ENCODE assay signal across 13 cellular contexts in genomic region chr4:186765138-186765537, GRCh38. TPM values are rescaled to one million over a fixed set of nuclear protein-coding genes. Genes with fewer than 3 reads are reported as not detected.
DNase-seq lines count a peak whose midpoint lies in the region; ATAC-seq, FAIRE-seq and TF ChIP-seq lines count a peak whose summit lies in the region.
"Had no signal": no experiment of that assay in that cellular context is flagged by ENCODE, and none has a peak within 500 bp of the region (broad histone marks: within the 10 kb centered on the region; RNA-seq: fewer than 3 reads in every experiment).

No MANE protein-coding gene starts in this region.

- FAIRE-seq in keratinocyte (lab: Jason Lieb, UNC), result peak; percentile 69

- CTCF ChIA-PET in WTC11 (lab: Charles Lee), result interaction anchor here (0.8 kb wide), 1 partner anchor 9 kb away, joined by 3 read pairs; no protein-coding TSS in a partner anchor

- no peaks in the 10 kb centered on the region for H3K36me3 ChIP-seq in keratinocyte (ENCODE audit: control insufficient read depth in 2 of 2, extremely low read depth in 1 of 2, insufficient read depth in 2 of 2, low read length in 2 of 2)
- H3K36me3 ChIP-seq: heart left ventricle had no signal

- ATAC-seq in WTC11 (peak; percentile 98), HG02973 (IDR thresholded peaks at IDR 0.05; ENCODE audit: unreplicated experiment) (no peak), HG03521 (IDR thresholded peaks at IDR 0.05; ENCODE audit: unreplicated experiment) (no peak)
- ATAC-seq in activated T-cell treated with anti-CD3 and anti-CD28 coated beads, Interleukin-2, amount 50 U/mL, for 4 hours, result no peak

- peaks cover 9% of the 10 kb centered on the region; the same call in 1 of the 2 replicates for H3K9me3 Mint-ChIP-seq in WTC11
- H3K9me3 Mint-ChIP-seq in activated T-cell treated with anti-CD3 and anti-CD28 coated beads, Interleukin-2, amount 50 U/mL, for 4 hours, result peaks cover 9% of the 10 kb centered on the region
- H3K9me3 Mint-ChIP-seq: neural crest cell had no signal

- peak overlapping the region; percentile 6 for H3K4me2 ChIP-seq in keratinocyte (ENCODE audit: control insufficient read depth, extremely low read depth, insufficient read depth, low read depth, low read length)

- H3K9ac ChIP-seq in keratinocyte (ENCODE audit: control insufficient read depth, extremely low read depth, insufficient read depth, low read length), result no peak overlapping the region

- no peak overlapping the region for H3K4me3 Mint-ChIP-seq in WTC11
- no peak overlapping the region for H3K4me3 Mint-ChIP-seq in activated T-cell treated with anti-CD3 and anti-CD28 coated beads, Interleukin-2, amount 50 U/mL, for 4 hours
- H3K4me3 Mint-ChIP-seq: activated CD4-positive, alpha-beta memory T cell treated with anti-CD3 and anti-CD28 coated beads, Interleukin-2, amount 10 ng/mL, durations not matched to agents 7 days and 5 days; neural crest cell had no signal

- peak overlapping the region; percentile 13 for H2AFZ ChIP-seq in keratinocyte (ENCODE audit: control insufficient read depth, low read length)

- no peak overlapping the region for H3K4me3 ChIP-seq in keratinocyte (ENCODE audit: control insufficient read depth in 2 of 3, extremely low read depth in 1 of 3, insufficient read depth in 2 of 3, low read depth in 1 of 3, low read length in 3 of 3)

- peak overlapping the region; percentile 20 for H3K27ac ChIP-seq in keratinocyte (ENCODE audit: control insufficient read depth, insufficient read depth, low read length)
- H3K27ac ChIP-seq: heart left ventricle had no signal

- DNase-seq in AG08396 (ENCODE audit: low spot score) (peak; percentile 61), HT-29 (ENCODE audit: low spot score) (peak; percentile 79), WTC11 (ENCODE audit: low spot score) (peak; percentile 28), keratinocyte (ENCODE audit: low read depth, low spot score) (peak; percentile 77)
- no peak for DNase-seq in NK-92 treated with Interleukin-12 subunit alpha and Interleukin-12 subunit beta, amount 100 ng/mL, for 24 hours (lab: John Stamatoyannopoulos, UW)
- DNase-seq in activated T-cell treated with anti-CD3 and anti-CD28 coated beads, Interleukin-2, amount 50 U/mL, for 4 hours, result no peak
- DNase-seq: activated CD4-positive, alpha-beta memory T cell treated with anti-CD3 and anti-CD28 coated beads, Interleukin-2, amount 10 ng/mL, durations not matched to agents 7 days and 5 days; C1 segment of cervical spinal cord; heart left ventricle; KBM-7 had no signal

- peaks cover 23% of the 10 kb centered on the region for H3K4me1 ChIP-seq in keratinocyte (ENCODE audit: control insufficient read depth, extremely low read depth, insufficient read depth, low read length)
- H3K4me1 ChIP-seq: heart left ventricle had no signal

- TF ChIP-seq CTCF in WTC11 (IDR thresholded peaks at IDR 0.05) (no peak), keratinocyte (optimal IDR thresholded peaks at IDR 0.05 in 1 of 3, IDR thresholded peaks at IDR 0.05 in 1 of 3, conservative IDR thresholded peaks at IDR 0.05 in 1 of 3; ENCODE audit: extremely low read depth in 1 of 3, insufficient read depth in 2 of 3, low read length in 3 of 3) (no peak)

- H3K9me1 ChIP-seq in keratinocyte (ENCODE audit: control insufficient read depth, extremely low read depth, insufficient read depth, low read length), result no peaks in the 10 kb centered on the region

- H3K27me3 Mint-ChIP-seq in WTC11 (ENCODE audit: low read depth), result no peaks in the 10 kb centered on the region
- H3K27me3 Mint-ChIP-seq in activated T-cell treated with anti-CD3 and anti-CD28 coated beads, Interleukin-2, amount 50 U/mL, for 4 hours (ENCODE audit: low read depth), result no peaks in the 10 kb centered on the region
- H3K27me3 Mint-ChIP-seq: activated CD4-positive, alpha-beta memory T cell treated with anti-CD3 and anti-CD28 coated beads, Interleukin-2, amount 10 ng/mL, durations not matched to agents 7 days and 5 days had no signal

- H4K20me1 ChIP-seq in keratinocyte (ENCODE audit: control insufficient read depth, extremely low read depth, insufficient read depth, low read length), result no peaks in the 10 kb centered on the region

- H3K27ac Mint-ChIP-seq in WTC11, result no peak overlapping the region
- H3K27ac Mint-ChIP-seq: activated CD4-positive, alpha-beta memory T cell treated with anti-CD3 and anti-CD28 coated beads, Interleukin-2, amount 10 ng/mL, durations not matched to agents 7 days and 5 days had no signal

- POLR2A ChIA-PET in WTC11 (lab: Charles Lee), result no interaction called here

- no peaks in the 10 kb centered on the region for H3K27me3 ChIP-seq in keratinocyte (ENCODE audit: control insufficient read depth, extremely low read depth, insufficient read depth, low read length)
- H3K27me3 ChIP-seq: heart left ventricle had no signal

- H3K36me3 Mint-ChIP-seq in WTC11, result no peaks in the 10 kb centered on the region
- H3K36me3 Mint-ChIP-seq in activated T-cell treated with anti-CD3 and anti-CD28 coated beads, Interleukin-2, amount 50 U/mL, for 4 hours (ENCODE audit: insufficient read depth), result no peaks in the 10 kb centered on the region

- H3K9me3 ChIP-seq in keratinocyte (ENCODE audit: control insufficient read depth, low read depth, low read length), result no peaks in the 10 kb centered on the region

- H3K79me2 ChIP-seq in keratinocyte (ENCODE audit: control insufficient read depth, insufficient read depth, low read length), result no peaks in the 10 kb centered on the region

- dilution Hi-C loops in keratinocyte (cut with MboI; ENCODE audit: extremely low pct_ligation_motif_present, low sequenced_read_pairs), result no loop called here

- peaks cover 16% of the 10 kb centered on the region for H3K4me1 Mint-ChIP-seq in WTC11
- H3K4me1 Mint-ChIP-seq in activated T-cell treated with anti-CD3 and anti-CD28 coated beads, Interleukin-2, amount 50 U/mL, for 4 hours (ENCODE audit: low read depth), result no peaks in the 10 kb centered on the region
- H3K4me1 Mint-ChIP-seq: activated CD4-positive, alpha-beta memory T cell treated with anti-CD3 and anti-CD28 coated beads, Interleukin-2, amount 10 ng/mL, durations not matched to agents 7 days and 5 days had no signal

TF ChIP-seq in WTC11, 78 proteins besides CTCF, POLR2A, EP300 and RAD21:
- TF ChIP-seq TEAD1 (CRISPR knock-in tag; IDR thresholded peaks at IDR 0.05), result no peak
- no peak for TF ChIP-seq NR3C1 (CRISPR knock-in tag; conservative IDR thresholded peaks at IDR 0.05; ENCODE audit: low read depth)
- TF ChIP-seq ZNF425 (CRISPR knock-in tag; conservative IDR thresholded peaks at IDR 0.05), result no peak
- TF ChIP-seq, protein P1, sequence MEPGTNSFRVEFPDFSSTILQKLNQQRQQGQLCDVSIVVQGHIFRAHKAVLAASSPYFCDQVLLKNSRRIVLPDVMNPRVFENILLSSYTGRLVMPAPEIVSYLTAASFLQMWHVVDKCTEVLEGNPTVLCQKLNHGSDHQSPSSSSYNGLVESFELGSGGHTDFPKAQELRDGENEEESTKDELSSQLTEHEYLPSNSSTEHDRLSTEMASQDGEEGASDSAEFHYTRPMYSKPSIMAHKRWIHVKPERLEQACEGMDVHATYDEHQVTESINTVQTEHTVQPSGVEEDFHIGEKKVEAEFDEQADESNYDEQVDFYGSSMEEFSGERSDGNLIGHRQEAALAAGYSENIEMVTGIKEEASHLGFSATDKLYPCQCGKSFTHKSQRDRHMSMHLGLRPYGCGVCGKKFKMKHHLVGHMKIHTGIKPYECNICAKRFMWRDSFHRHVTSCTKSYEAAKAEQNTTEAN (CRISPR knock-in tag; IDR thresholded peaks at IDR 0.05), result no peak
TF ChIP-seq in WTC11: peak in this region for 0.

RNA-seq across cellular contexts. Expression of gene FAT1, which starts 41.5 kb away (rescaled TPM):
- total RNA-seq in HT-29 (2014; rRNA removed; shearing (Covaris generic)), result 325 and 379 TPM in 2 replicates
- total RNA-seq in WTC11 (2021), result 155 to 172 TPM (median 162 TPM) in 3 replicates
- 329 to 470 TPM (median 330 TPM) in 3 replicates for polyA plus RNA-seq in keratinocyte
- 211 TPM for polyA plus RNA-seq in keratinocyte (2011; ENCODE audit: low read depth)
- 72.0 and 90.4 TPM in 2 replicates for polyA plus RNA-seq in keratinocyte (2011; cell fraction: cytosol; rRNA removed)
- 1,599 and 1,663 TPM in 2 replicates for polyA plus RNA-seq in keratinocyte (2011; cell fraction: nucleus; rRNA removed)
- polyA plus RNA-seq in keratinocyte (2012; ENCODE audit: low replicate concordance), result 206 and 254 TPM in 2 replicates
- polyA minus RNA-seq in keratinocyte, result 2,564 to 2,839 TPM (median 2,810 TPM) in 3 replicates
- 488 TPM for polyA minus RNA-seq in keratinocyte (2011; cell fraction: cytosol; rRNA and poly(A)+ RNA removed)
- 3,580 and 4,840 TPM in 2 replicates for polyA minus RNA-seq in keratinocyte (2011; cell fraction: nucleus; rRNA and poly(A)+ RNA removed)
- total RNA-seq in activated T-cell treated with anti-CD3 and anti-CD28 coated beads, Interleukin-2, amount 50 U/mL, for 4 hours, result under 1 TPM; 0.45 to 0.90 (median 0.73) TPM

Comparison
In these comparisons a context has a peak if more than half of its experiments do, and no peak if none do; other contexts are left out.
1. DNase-seq: peak in AG08396 (single experiment), HT-29 (single experiment), WTC11 (single experiment) and keratinocyte (single experiment); none in NK-92 treated with Interleukin-12 subunit alpha and Interleukin-12 subunit beta, amount 100 ng/mL, for 24 hours (single experiment) and activated T-cell treated with anti-CD3 and anti-CD28 coated beads, Interleukin-2, amount 50 U/mL, for 4 hours (single experiment).
2. RNA of gene FAT1, which starts 41.5 kb away (total RNA-seq): 325 to 379 TPM in HT-29 and 155 to 172 TPM in WTC11; 0.45 to 0.90 TPM in activated T-cell treated with anti-CD3 and anti-CD28 coated beads, Interleukin-2, amount 50 U/mL, for 4 hours; every median in the first group is over 10 times any median in the second.